Comparison of ENCODE assay signal across 15 cellular contexts in genomic region chr6:45486739-45487138, GRCh38.
A peak's percentile ranks its signal among the peaks of the same experiment; 100 is the strongest.
DNase-seq lines count a peak whose midpoint lies in the region; ATAC-seq, FAIRE-seq and TF ChIP-seq lines count a peak whose summit lies in the region.
"Had no signal": no experiment of that assay in that cellular context is flagged by ENCODE, and none has a peak within 500 bp of the region (broad histone marks: within the 10 kb centered on the region; RNA-seq: fewer than 3 reads in every experiment).

No MANE protein-coding gene starts in this region.

- no peak for FAIRE-seq in D721Med (lab: Jason Lieb, UNC)

- no peak overlapping the region for H3K27ac ChIP-seq in tibial artery
- H3K27ac ChIP-seq: upper lobe of right lung had no signal

- no peaks in the 10 kb centered on the region for H3K4me1 ChIP-seq in tibial artery
- H3K4me1 ChIP-seq: upper lobe of right lung had no signal

- H3K9me3 ChIP-seq in T-helper 17 cell (ENCODE audit: control insufficient read depth, low read length, poor library complexity, severe bottlenecking) (no peaks in the 10 kb centered on the region), tibial artery (no peaks in the 10 kb centered on the region)
- H3K9me3 ChIP-seq: upper lobe of right lung had no signal

- H3K36me3 ChIP-seq in tibial artery: no peaks in the 10 kb centered on the region
- H3K36me3 ChIP-seq: upper lobe of right lung had no signal

- H3K27ac Mint-ChIP-seq in T-helper 17 cell: peak overlapping the region; percentile 91
- H3K27ac Mint-ChIP-seq in stimulated activated effector memory CD8-positive, alpha-beta T cell treated with anti-CD3 and anti-CD28 coated beads, Interleukin-12 subunit alpha, Interleukin-12 subunit beta, amount 100 ng/mL, for 72 hours: peak overlapping the region; percentile 27

- H3K27me3 Mint-ChIP-seq in activated T-cell treated with anti-CD3 and anti-CD28 coated beads, Interleukin-2, amount 50 U/mL, for 4 hours (ENCODE audit: low read depth): no peaks in the 10 kb centered on the region
- H3K27me3 Mint-ChIP-seq in T-helper 17 cell: no peaks in the 10 kb centered on the region

- peaks cover 44% of the 10 kb centered on the region for H3K4me1 Mint-ChIP-seq in activated T-cell treated with anti-CD3 and anti-CD28 coated beads, Interleukin-2, amount 50 U/mL, for 4 hours (ENCODE audit: low read depth)
- H3K4me1 Mint-ChIP-seq in T-helper 17 cell: peaks cover 57% of the 10 kb centered on the region
- H3K4me1 Mint-ChIP-seq in stimulated activated effector memory CD8-positive, alpha-beta T cell treated with anti-CD3 and anti-CD28 coated beads, Interleukin-12 subunit alpha, Interleukin-12 subunit beta, amount 100 ng/mL, for 72 hours: peaks cover 70% of the 10 kb centered on the region

- H3K9me3 Mint-ChIP-seq in activated T-cell treated with anti-CD3 and anti-CD28 coated beads, Interleukin-2, amount 50 U/mL, for 4 hours: no peaks in the 10 kb centered on the region
- no peaks in the 10 kb centered on the region for H3K9me3 Mint-ChIP-seq in stimulated activated effector memory CD8-positive, alpha-beta T cell treated with anti-CD3 and anti-CD28 coated beads, Interleukin-12 subunit alpha, Interleukin-12 subunit beta, amount 100 ng/mL, for 72 hours

- TF ChIP-seq CTCF in D721Med (IDR thresholded peaks at IDR 0.05; ENCODE audit: insufficient read depth, missing control alignments) (no peak), tibial artery (IDR thresholded peaks at IDR 0.05) (no peak)

- H3K4me3 Mint-ChIP-seq in activated T-cell treated with anti-CD3 and anti-CD28 coated beads, Interleukin-2, amount 50 U/mL, for 4 hours: no peak overlapping the region
- H3K4me3 Mint-ChIP-seq in T-helper 17 cell: no peak overlapping the region
- peak overlapping the region; percentile 20 for H3K4me3 Mint-ChIP-seq in stimulated activated effector memory CD8-positive, alpha-beta T cell treated with anti-CD3 and anti-CD28 coated beads, Interleukin-12 subunit alpha, Interleukin-12 subunit beta, amount 100 ng/mL, for 72 hours

- ATAC-seq in activated T-cell treated with anti-CD3 and anti-CD28 coated beads, Interleukin-2, amount 50 U/mL, for 4 hours: peak; percentile 92 to 94
- peak; percentile 65 for ATAC-seq in HG02938 (IDR thresholded peaks at IDR 0.05; ENCODE audit: unreplicated experiment)
- peak; percentile 61 for ATAC-seq in T-helper 17 cell
- peak; percentile 97 for ATAC-seq in stimulated activated effector memory CD8-positive, alpha-beta T cell treated with anti-CD3 and anti-CD28 coated beads, Interleukin-12 subunit alpha, Interleukin-12 subunit beta, amount 100 ng/mL, for 72 hours
- no peak for ATAC-seq in HG02973 (IDR thresholded peaks at IDR 0.05; ENCODE audit: unreplicated experiment)
- ATAC-seq: upper lobe of right lung had no signal

- DNase-seq in activated T-cell treated with anti-CD3 and anti-CD28 coated beads, Interleukin-2, amount 50 U/mL, for 4 hours: no peak
- no peak for DNase-seq in activated T-cell treated with anti-CD3 and anti-CD28 coated beads, Interleukin-2, amount 50 U/mL, for 48 hours
- DNase-seq in T-helper 17 cell: no peak
- DNase-seq in stimulated activated effector memory CD8-positive, alpha-beta T cell treated with anti-CD3 and anti-CD28 coated beads, Interleukin-12 subunit alpha, Interleukin-12 subunit beta, amount 100 ng/mL, for 72 hours (ENCODE audit: low spot score in 2 of 2): no peak
- no peak for DNase-seq in D721Med (ENCODE audit: insufficient read length, low spot score)
- DNase-seq in tibial artery: no peak
- DNase-seq: DND-41, HCEC 1CT, mesendoderm, NCI-H1417 treated with DMSO at 0.1 percent for 48 hours, NCI-H446 treated with DMSO at 0.1 percent for 48 hours, T1000, upper lobe of right lung had no signal

- intact Hi-C loops in tibial artery (cut with DNase I; ENCODE audit: low total_unique reads): no loop called here

- H3K36me3 Mint-ChIP-seq in activated T-cell treated with anti-CD3 and anti-CD28 coated beads, Interleukin-2, amount 50 U/mL, for 4 hours (ENCODE audit: insufficient read depth): peaks cover 8% of the 10 kb centered on the region
- peaks cover 3% of the 10 kb centered on the region for H3K36me3 Mint-ChIP-seq in T-helper 17 cell (ENCODE audit: low read depth)
- H3K36me3 Mint-ChIP-seq in stimulated activated effector memory CD8-positive, alpha-beta T cell treated with anti-CD3 and anti-CD28 coated beads, Interleukin-12 subunit alpha, Interleukin-12 subunit beta, amount 100 ng/mL, for 72 hours: peaks cover 44% of the 10 kb centered on the region

- no peaks in the 10 kb centered on the region for H3K27me3 ChIP-seq in tibial artery
- H3K27me3 ChIP-seq: upper lobe of right lung had no signal

- no peak overlapping the region for H3K4me3 ChIP-seq in tibial artery
- H3K4me3 ChIP-seq: upper lobe of right lung had no signal
